11 cellular contexts compared by ENCODE assay signal in the genomic region with DNA sequence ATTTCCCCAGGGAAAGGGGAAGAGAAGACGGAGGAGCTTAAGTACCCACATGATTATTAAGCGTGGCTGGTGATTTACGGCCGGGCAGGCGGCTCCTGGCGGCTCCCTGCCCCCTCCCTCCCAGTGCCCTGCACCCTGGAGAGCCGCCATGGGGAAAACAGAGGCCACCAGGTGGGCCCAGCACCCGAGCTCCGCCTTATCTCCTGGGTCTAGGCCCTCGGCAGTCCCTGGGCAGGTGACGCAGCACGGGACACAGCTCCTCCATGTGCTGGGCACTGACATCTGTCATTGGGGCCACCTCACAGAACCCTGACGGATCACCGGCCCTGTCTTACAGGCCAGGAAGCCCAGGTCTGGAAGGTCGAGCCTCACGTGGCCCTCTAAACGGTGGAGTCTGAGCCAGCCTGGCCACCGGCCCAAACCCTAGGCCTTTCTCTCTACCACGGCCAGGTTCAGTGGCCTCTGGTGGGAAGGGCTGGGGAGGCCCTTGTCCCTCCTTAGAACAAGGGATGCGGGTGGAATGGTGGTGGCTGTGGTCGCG.
DNase-seq lines count a peak whose midpoint lies in the region; ATAC-seq and TF ChIP-seq lines count a peak whose summit lies in the region.
"Had no signal": no experiment of that assay in that cellular context is flagged by ENCODE, and none has a peak within 500 bp of the region (broad histone marks: within the 10 kb centered on the region; RNA-seq: fewer than 3 reads in every experiment).

No MANE protein-coding gene starts in this region.

- no peak overlapping the region for H3K4me3 Mint-ChIP-seq in natural killer cell treated with Interleukin-12 subunit alpha and Interleukin-12 subunit beta and Interleukin-15 and Interleukin-18, amount 100 ng/mL, for 72 hours
- H3K4me3 Mint-ChIP-seq: B cell had no signal

- peaks cover 0 to 46% (median 0%) of the 10 kb centered on the region in 3 donors for H3K36me3 ChIP-seq in Peyer's patch
- H3K36me3 ChIP-seq in esophagus muscularis mucosa, result peaks cover 0 to 71% (median 47%) of the 10 kb centered on the region in 4 donors

- no peaks in the 10 kb centered on the region for H3K27me3 Mint-ChIP-seq in natural killer cell treated with Interleukin-12 subunit alpha and Interleukin-12 subunit beta and Interleukin-15 and Interleukin-18, amount 100 ng/mL, for 72 hours
- H3K27me3 Mint-ChIP-seq: B cell had no signal

- intact Hi-C loops in esophagus muscularis mucosa (cut with DNase I), result no loop called here

- no peak for TF ChIP-seq CTCF in 22Rv1 (IDR thresholded peaks at IDR 0.05)
- TF ChIP-seq CTCF in Peyer's patch (IDR thresholded peaks at IDR 0.05), result no peak
- no peak for TF ChIP-seq CTCF in esophagus muscularis mucosa (IDR thresholded peaks at IDR 0.05)

- peak in 1 of 3 donors; percentile 44 for DNase-seq in Peyer's patch
- no peak for DNase-seq in esophagus muscularis mucosa (ENCODE audit: extremely low spot score)
- DNase-seq in myocyte (ENCODE audit: low read depth), result peak; percentile 65
- DNase-seq in NCI-H1048 (lab: John Stamatoyannopoulos, UW), result no peak
- no peak for DNase-seq in activated CD4-positive, alpha-beta T cell treated with anti-CD3 and anti-CD28 coated beads for 1 hour
- no peak for DNase-seq in natural killer cell treated with Interleukin-12 subunit alpha and Interleukin-12 subunit beta and Interleukin-15 and Interleukin-18, amount 100 ng/mL, for 72 hours (ENCODE audit: low spot score)
- no peak for DNase-seq in iPS-NIHi7 (ENCODE audit: extremely low spot score)
- DNase-seq: activated effector memory CD4-positive, alpha-beta T cell treated with anti-CD3 and anti-CD28 coated beads, Interleukin-2, amount 50 U/mL, for 16 hours; T-helper 9 cell had no signal

- no peaks in the 10 kb centered on the region for H3K9me3 ChIP-seq in Peyer's patch
- no peaks in the 10 kb centered on the region for H3K9me3 ChIP-seq in esophagus muscularis mucosa

- H3K4me1 Mint-ChIP-seq in natural killer cell treated with Interleukin-12 subunit alpha and Interleukin-12 subunit beta and Interleukin-15 and Interleukin-18, amount 100 ng/mL, for 72 hours (ENCODE audit: low read depth in 2 of 2), result peaks cover 0 to 6% of the 10 kb centered on the region in 2 donors
- H3K4me1 Mint-ChIP-seq: B cell had no signal

- no peaks in the 10 kb centered on the region for H3K27me3 ChIP-seq in Peyer's patch
- H3K27me3 ChIP-seq in esophagus muscularis mucosa, result no peaks in the 10 kb centered on the region

- no peak for TF ChIP-seq EP300 in esophagus muscularis mucosa (IDR thresholded peaks at IDR 0.05)

- H3K4me3 ChIP-seq in Peyer's patch, result no peak overlapping the region
- H3K4me3 ChIP-seq in esophagus muscularis mucosa, result peak overlapping the region in 3 of 4 donors; percentile 5 to 17 (median 10)

- 40% methylated on average over 19 of the region's 22 CpGs for WGBS in esophagus muscularis mucosa

- H3K27ac Mint-ChIP-seq in natural killer cell treated with Interleukin-12 subunit alpha and Interleukin-12 subunit beta and Interleukin-15 and Interleukin-18, amount 100 ng/mL, for 72 hours, result no peak overlapping the region
- H3K27ac Mint-ChIP-seq: B cell had no signal

- ATAC-seq in natural killer cell treated with Interleukin-12 subunit alpha and Interleukin-12 subunit beta and Interleukin-15 and Interleukin-18, amount 100 ng/mL, for 72 hours, result no peak

- H3K9me3 Mint-ChIP-seq in natural killer cell treated with Interleukin-12 subunit alpha and Interleukin-12 subunit beta and Interleukin-15 and Interleukin-18, amount 100 ng/mL, for 72 hours, result no peaks in the 10 kb centered on the region

- TF ChIP-seq POLR2A in Peyer's patch (IDR thresholded peaks at IDR 0.05) (no peak), esophagus muscularis mucosa (IDR thresholded peaks at IDR 0.05; ENCODE audit: low read depth) (no peak)

- no peaks in the 10 kb centered on the region for H3K36me3 Mint-ChIP-seq in natural killer cell treated with Interleukin-12 subunit alpha and Interleukin-12 subunit beta and Interleukin-15 and Interleukin-18, amount 100 ng/mL, for 72 hours

- H3K27ac ChIP-seq in 22Rv1, result peak overlapping the region; percentile 100
- H3K27ac ChIP-seq in Peyer's patch, result peak overlapping the region; percentile 60 to 99 (median 80)
- H3K27ac ChIP-seq in esophagus muscularis mucosa (replicated peaks in 1 of 4), result peak overlapping the region; percentile 92 to 98 (median 96)

- H3K4me1 ChIP-seq in Peyer's patch, result peaks cover 0 to 81% (median 3%) of the 10 kb centered on the region in 4 donors
- peaks cover 100% of the 10 kb centered on the region in 4 donors for H3K4me1 ChIP-seq in esophagus muscularis mucosa

Comparison
In these comparisons a context has a peak if more than half of its experiments do, and no peak if none do; other contexts are left out.
1. H3K4me3 ChIP-seq: peak in esophagus muscularis mucosa (3 of 4); none in Peyer's patch (0 of 4).
2. Peak in every context shown above with its lines, with median percentiles within 50 percentile points of each other: H3K27ac ChIP-seq.